Comparison of ENCODE assay signal across 13 cellular contexts in the genomic region with DNA sequence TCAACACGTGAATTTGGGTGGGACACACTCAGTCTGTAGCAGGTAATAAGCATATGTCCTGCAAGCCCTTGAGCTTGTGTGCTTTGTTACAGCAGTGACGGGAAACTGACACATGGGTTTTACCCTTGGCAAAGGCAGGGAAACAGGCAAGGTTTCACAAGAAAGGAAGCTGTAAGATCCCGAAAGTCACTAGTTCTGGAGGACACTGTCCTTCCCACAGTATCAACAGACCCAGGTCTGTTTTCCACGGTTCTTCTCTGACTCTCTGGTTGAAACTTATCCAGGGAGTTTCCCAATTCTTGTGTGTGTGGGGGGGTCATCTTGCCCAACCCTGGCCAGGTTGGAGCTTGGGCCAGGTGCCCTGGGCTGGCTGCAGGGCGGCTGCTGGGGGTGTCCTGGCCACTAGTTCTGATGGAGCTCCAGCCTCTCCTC. TPM values are rescaled to one million over a fixed set of nuclear protein-coding genes. Genes with fewer than 3 reads are reported as not detected.
A peak's percentile ranks its signal among the peaks of the same experiment; 100 is the strongest.
DNase-seq lines count a peak whose midpoint lies in the region; ATAC-seq and TF ChIP-seq lines count a peak whose summit lies in the region.
"Had no signal": no experiment of that assay in that cellular context is flagged by ENCODE, and none has a peak within 500 bp of the region (broad histone marks: within the 10 kb centered on the region; RNA-seq: fewer than 3 reads in every experiment).

No MANE protein-coding gene starts in this region.

- no peaks in the 10 kb centered on the region for H3K36me3 ChIP-seq in Panc1 (ENCODE audit: control insufficient read depth, insufficient read depth, low read length)

- intact Hi-C loops in Panc1 (cut with micrococcal nuclease; ENCODE audit: unreplicated experiment): loop anchor here (10.0 kb wide), 1 partner anchor 65 kb away; no protein-coding TSS in a partner anchor

- no TSS peak for BruUV-seq in Panc1 (replicated peaks; lab: Mats Ljungman, UMichigan)

- no peaks in the 10 kb centered on the region for H3K27me3 ChIP-seq in AG04450 (ENCODE audit: control insufficient read depth, insufficient read depth, low read length)
- no peaks in the 10 kb centered on the region for H3K27me3 ChIP-seq in Panc1 (ENCODE audit: control insufficient read depth, insufficient read depth, low read length)

- in situ Hi-C loops in Panc1 (cut with HindIII; ENCODE audit: low pct_unique_long_range_greater_than_20kb, low sequenced_read_pairs): no loop called here

- H3K4me3 ChIP-seq in AG04450 (ENCODE audit: low read depth, low read length): 0 out of 2 replicates have a peak overlapping the region, but pooled peaks have one; percentile 14
- H3K4me3 ChIP-seq in Panc1 (ENCODE audit: low read depth in 2 of 2, low read length in 2 of 2): no peak overlapping the region
- H3K4me3 ChIP-seq in fibroblast of mammary gland (ENCODE audit: control insufficient read depth, low read depth, low read length): no peak overlapping the region

- POLR2A ChIA-PET in AG04450 (lab: Yijun Ruan, JAX) (interaction anchor here (0.6 to 1.5 kb wide), 9 partner anchors 14 to 162 kb away, joined by 3 to 7 read pairs (median 4); a partner anchor contains a TSS), Panc1 (lab: Charles Lee) (interaction anchor here (0.7 kb wide), 1 partner anchor 664 kb away, joined by 3 read pairs; no protein-coding TSS in a partner anchor)

- ATAC-seq in Panc1 (0 out of 2 replicates have a peak, but pooled peaks have one; percentile 6), omental fat pad (ENCODE audit: low FRiP score) (peak; percentile 70), HG03045 (IDR thresholded peaks at IDR 0.05; ENCODE audit: unreplicated experiment) (no peak)
- ATAC-seq: T-helper 17 cell had no signal

- H3K27ac ChIP-seq in AG04450 (ENCODE audit: low read depth, low read length) (peak overlapping the region; percentile 100), Panc1 (ENCODE audit: low read length) (no peak overlapping the region)

- DNase-seq in AG04450 (ENCODE audit: low read depth, low spot score) (no peak), Panc1 (ENCODE audit: low read depth, low spot score) (no peak), fibroblast of mammary gland (ENCODE audit: low read depth) (peak; percentile 90), omental fat pad (ENCODE audit: low spot score) (no peak), NCI-H1694 (lab: John Stamatoyannopoulos, UW) (no peak), NCI-H1694 treated with DMSO at 0.1 percent for 48 hours (lab: John Stamatoyannopoulos, UW) (no peak), NCI-H69 (lab: John Stamatoyannopoulos, UW) (no peak)
- DNase-seq: activated T-cell treated with anti-CD3 and anti-CD28 coated beads, Interleukin-2, amount 50 U/mL, for 24 hours; KBM-7; NCI-H748 treated with DMSO at 0.1 percent for 48 hours; T-helper 17 cell had no signal

- no peaks in the 10 kb centered on the region for H3K4me1 ChIP-seq in Panc1 (ENCODE audit: control insufficient read depth, insufficient read depth, low read length)

- no peak for TF ChIP-seq CTCF in AG04450 (IDR thresholded peaks at IDR 0.05; ENCODE audit: low read depth, low read length)
- TF ChIP-seq CTCF in Panc1 (IDR thresholded peaks at IDR 0.05): no peak
- TF ChIP-seq CTCF in fibroblast of mammary gland (conservative IDR thresholded peaks at IDR 0.05; ENCODE audit: control insufficient read depth, insufficient read depth, low read depth, low read length): no peak
- no peak for TF ChIP-seq CTCF in omental fat pad (IDR thresholded peaks at IDR 0.05)

- CTCF ChIA-PET in AG04450 (lab: Charles Lee): interaction anchor here (0.9 kb wide), 1 partner anchor 78 kb away, joined by 3 read pairs; no protein-coding TSS in a partner anchor
- CTCF ChIA-PET in Panc1 (lab: Charles Lee): no interaction called here

- H3K9me3 ChIP-seq in AG04450 (ENCODE audit: control insufficient read depth, insufficient read depth, low read length) (peaks cover 9% of the 10 kb centered on the region), Panc1 (ENCODE audit: control insufficient read depth, insufficient read depth, low read depth, low read length) (no peaks in the 10 kb centered on the region)

RNA-seq across cellular contexts. Expression of a gene that starts 29.3 kb away (rescaled TPM):
- 13.4 and 14.0 TPM in 2 replicates for polyA plus RNA-seq in AG04450 (2011; rRNA removed)
- polyA minus RNA-seq in AG04450 (2011; rRNA and poly(A)+ RNA removed): 26.4 and 36.3 TPM in 2 replicates
- 17.9 TPM for total RNA-seq in Panc1 (2021; ENCODE audit: unreplicated experiment)
- polyA plus RNA-seq in Panc1 (2012; ENCODE audit: insufficient read length): 5.7 TPM
- 10 to 100 TPM; 11.6 to 27.8 (median 18.9) TPM for total RNA-seq in omental fat pad

RNA-seq across cellular contexts. Expression of a gene that starts 31.6 kb away (rescaled TPM):
- polyA plus RNA-seq in AG04450 (2011; rRNA removed): 0.01 and 0.09 TPM in 2 replicates
- 0.05 TPM in 1 of 2 replicates, not detected in the other for polyA minus RNA-seq in AG04450 (2011; rRNA and poly(A)+ RNA removed)
- total RNA-seq in Panc1 (2021; ENCODE audit: unreplicated experiment) (0.18 TPM), omental fat pad (not detected)
- polyA plus RNA-seq in Panc1 (2012; ENCODE audit: insufficient read length): not detected
- total RNA-seq: pulmonary artery endothelial cell had no signal
